22 cellular contexts compared by ENCODE assay signal in the genomic region with DNA sequence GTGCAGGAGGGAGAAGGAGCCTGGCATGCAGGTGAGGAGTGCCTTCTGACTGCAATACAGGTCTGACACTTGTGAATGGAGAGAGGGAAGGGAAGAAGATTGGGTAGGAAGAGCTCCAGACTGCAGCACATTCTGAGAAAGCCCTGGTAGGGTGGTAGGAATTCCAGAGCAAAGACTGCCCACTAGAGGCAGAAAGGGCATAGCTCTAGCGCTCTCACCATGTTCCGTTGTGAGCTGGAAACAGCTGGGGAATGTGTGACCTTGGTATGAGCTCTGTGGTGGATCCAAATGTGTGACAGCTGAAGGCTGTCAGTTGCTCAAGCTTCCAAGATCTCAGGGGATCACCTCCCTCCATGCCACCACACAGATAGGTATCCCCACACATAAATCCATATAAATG. TPM values are rescaled to one million over a fixed set of nuclear protein-coding genes. Genes with fewer than 3 reads are reported as not detected.
A peak's percentile ranks its signal among the peaks of the same experiment; 100 is the strongest.
DNase-seq lines count a peak whose midpoint lies in the region; ATAC-seq and TF ChIP-seq lines count a peak whose summit lies in the region.
"Had no signal": no experiment of that assay in that cellular context is flagged by ENCODE, and none has a peak within 500 bp of the region (broad histone marks: within the 10 kb centered on the region; RNA-seq: fewer than 3 reads in every experiment).

No MANE protein-coding gene starts in this region.

- H3K27ac Mint-ChIP-seq in osteocyte (ENCODE audit: unreplicated experiment): no peak overlapping the region
- H3K27ac Mint-ChIP-seq: activated CD8-positive, alpha-beta memory T cell treated with anti-CD3 and anti-CD28 coated beads, Interleukin-2, amount 10 ng/mL, durations not matched to agents 7 days and 5 days; CD8-positive, alpha-beta T cell; T-helper 2 cell treated with Interferon-gamma antibody and Interleukin-4, amounts not matched to agents 5 μg/mL and 100 μg/mL, for 36 hours had no signal

- H3K4me1 ChIP-seq in HCT116 (ENCODE audit: control insufficient read depth in 1 of 2, insufficient read depth in 2 of 2, low read length in 2 of 2): peaks cover 3 to 8% of the 10 kb centered on the region in 2 experiments; a peak in 2 of 4 replicates
- H3K4me1 ChIP-seq: colonic mucosa had no signal

- CTCF ChIA-PET in HCT116 (lab: Charles Lee): interaction anchor here (0.9 to 1.2 kb wide), 5 partner anchors 9 to 758 kb away, joined by 3 to 6 read pairs (median 4); no protein-coding TSS in a partner anchor

- H3K9me3 ChIP-seq in HCT116 (ENCODE audit: control insufficient read depth in 1 of 2, insufficient read depth in 1 of 2, low read depth in 1 of 2, low read length in 2 of 2): no peaks in the 10 kb centered on the region
- H3K9me3 ChIP-seq: colonic mucosa had no signal

- no TSS peak for BruUV-seq in HCT116 (replicated peaks; lab: Mats Ljungman, UMichigan)

- no peaks in the 10 kb centered on the region for H3K36me3 ChIP-seq in HCT116 (ENCODE audit: control insufficient read depth in 1 of 2, insufficient read depth in 2 of 2, low read length in 2 of 2)
- H3K36me3 ChIP-seq: colonic mucosa, gastroesophageal sphincter had no signal

- no peak overlapping the region for H3K4me3 Mint-ChIP-seq in osteocyte (ENCODE audit: unreplicated experiment)
- H3K4me3 Mint-ChIP-seq: activated CD8-positive, alpha-beta memory T cell treated with anti-CD3 and anti-CD28 coated beads, Interleukin-2, amount 10 ng/mL, durations not matched to agents 7 days and 5 days; CD8-positive, alpha-beta T cell; T-helper 2 cell treated with Interferon-gamma antibody and Interleukin-4, amounts not matched to agents 5 μg/mL and 100 μg/mL, for 36 hours had no signal

- RAD21 ChIA-PET in HCT116 (lab: Charles Lee; ENCODE audit: low non-redundant PET in 1 of 2, low total read pairs in 2 of 2, uncharacterized antibody in 2 of 2, unreplicated experiment in 2 of 2): no interaction called here

- no peak overlapping the region for H3K9ac ChIP-seq in HCT116 (ENCODE audit: low read length)

- H3K4me1 Mint-ChIP-seq in osteocyte (ENCODE audit: unreplicated experiment): peaks cover 8% of the 10 kb centered on the region

- H3K4me3 ChIP-seq in HCT116 (replicated peaks in 1 of 2; ENCODE audit: low read depth in 1 of 2, low read length in 2 of 2) (no peak overlapping the region), epithelial cell of proximal tubule (ENCODE audit: low read depth, low read length) (no peak overlapping the region)
- H3K4me3 ChIP-seq: colonic mucosa, gastroesophageal sphincter had no signal

- DNase-seq in DMS53 (lab: John Stamatoyannopoulos, UW): peak; percentile 11
- no peak for DNase-seq in DMS53 treated with DMSO at 0.1 percent for 48 hours (lab: John Stamatoyannopoulos, UW; ENCODE audit: unreplicated experiment)
- no peak for DNase-seq in HCT116 (ENCODE audit: low read depth, low spot score)
- no peak for DNase-seq in epithelial cell of proximal tubule (ENCODE audit: low read depth)
- no peak for DNase-seq in osteocyte (ENCODE audit: extremely low spot score, unreplicated experiment)
- DNase-seq in stimulated activated naive CD4-positive, alpha-beta T cell (lab: John Stamatoyannopoulos, UW): no peak
- no peak for DNase-seq in amniotic stem cell (lab: John Stamatoyannopoulos, UW)
- DNase-seq in NCI-H510A treated with DMSO at 0.1 percent for 48 hours (lab: John Stamatoyannopoulos, UW): no peak
- DNase-seq: 8988T; activated CD8-positive, alpha-beta memory T cell treated with anti-CD3 and anti-CD28 coated beads, Interleukin-2, amount 10 ng/mL, durations not matched to agents 7 days and 5 days; activated effector memory CD4-positive, alpha-beta T cell treated with Interleukin-2 at 50 U/mL for 16 hours; aorta; CD8-positive, alpha-beta T cell; colonic mucosa; NCI-H2029; NCI-H524 treated with DMSO at 0.1 percent for 48 hours; OCI-M1; posterior cingulate gyrus; small intestine had no signal

- TF ChIP-seq CTCF in HCT116 (IDR thresholded peaks at IDR 0.05 in 2 of 3, conservative IDR thresholded peaks at IDR 0.05 in 1 of 3; ENCODE audit: borderline replicate concordance in 1 of 3, insufficient read depth in 1 of 3, low read depth in 2 of 3, low read length in 2 of 3) (peak; percentile 17 to 67 (median 60); a peak in 5 of 6 replicates), epithelial cell of proximal tubule (conservative IDR thresholded peaks at IDR 0.05; ENCODE audit: low read depth, low read length) (peak; percentile 13), osteocyte (IDR thresholded peaks at IDR 0.05) (peak; percentile 31)

- intact Hi-C loops in HCT116 (cut with micrococcal nuclease): no loop called here

- H3K4me2 ChIP-seq in HCT116 (ENCODE audit: low read length): no peak overlapping the region

- no peaks in the 10 kb centered on the region for H4K20me1 ChIP-seq in HCT116 (ENCODE audit: insufficient read depth)

- H3K27ac ChIP-seq in HCT116 (ENCODE audit: low read depth, low read length): no peak overlapping the region
- H3K27ac ChIP-seq: colonic mucosa, gastroesophageal sphincter had no signal

- H3K36me3 Mint-ChIP-seq in osteocyte (ENCODE audit: unreplicated experiment): no peaks in the 10 kb centered on the region
- H3K36me3 Mint-ChIP-seq: activated CD8-positive, alpha-beta memory T cell treated with anti-CD3 and anti-CD28 coated beads, Interleukin-2, amount 10 ng/mL, durations not matched to agents 7 days and 5 days; CD8-positive, alpha-beta T cell had no signal

- H3K9me2 ChIP-seq in HCT116 (ENCODE audit: insufficient read depth): no peaks in the 10 kb centered on the region

- H3K27me3 ChIP-seq in HCT116 (ENCODE audit: insufficient read depth, low read length): peaks cover 18% of the 10 kb centered on the region; the same call in 1 of the 2 replicates

- no peaks in the 10 kb centered on the region for H3K79me2 ChIP-seq in HCT116 (ENCODE audit: insufficient read depth, low read length)

- TF ChIP-seq POLR2A in HCT116 (IDR thresholded peaks at IDR 0.05; ENCODE audit: borderline replicate concordance, extremely low read depth, insufficient read depth, insufficient read length): no peak

- 0 out of 2 replicates have a peak, but pooled peaks have one; percentile 19 for ATAC-seq in HCT116
- ATAC-seq: activated CD8-positive, alpha-beta memory T cell treated with anti-CD3 and anti-CD28 coated beads, Interleukin-2, amount 10 ng/mL, durations not matched to agents 7 days and 5 days; CD8-positive, alpha-beta T cell; gastroesophageal sphincter had no signal

- no peak overlapping the region for H2AFZ ChIP-seq in HCT116 (ENCODE audit: low read depth, low read length, poor library complexity, severe bottlenecking)

- POLR2A ChIA-PET in HCT116 (lab: Charles Lee): no interaction called here

- no peaks in the 10 kb centered on the region for H3K9me3 Mint-ChIP-seq in osteocyte (ENCODE audit: unreplicated experiment)
- H3K9me3 Mint-ChIP-seq: T-helper 2 cell treated with Interferon-gamma antibody and Interleukin-4, amounts not matched to agents 5 μg/mL and 100 μg/mL, for 36 hours had no signal

- peaks cover 62% of the 10 kb centered on the region for H3K27me3 Mint-ChIP-seq in osteocyte (ENCODE audit: unreplicated experiment)

- peak; percentile 20; the same call in 1 of the 2 replicates for TF ChIP-seq RAD21 in HCT116 (IDR thresholded peaks at IDR 0.05; ENCODE audit: low read depth)

TF ChIP-seq in HCT116, 20 proteins besides CTCF, POLR2A, EP300 and RAD21:
- TF ChIP-seq ELF1 (IDR thresholded peaks at IDR 0.05; ENCODE audit: borderline replicate concordance, low read depth): no peak

RNA-seq across cellular contexts. Expression of gene MTUS2, which starts 2.9 kb away (rescaled TPM):
- total RNA-seq in HCT116 (2021; ENCODE audit: unreplicated experiment) (0.02 TPM), epithelial cell of proximal tubule (not detected in 2 replicates), osteocyte (0.05 TPM in 1 of 2 replicates, not detected in the other)
- polyA plus RNA-seq in HCT116 (2012): 0.02 and 0.03 TPM in 2 replicates
- total RNA-seq: activated CD8-positive, alpha-beta memory T cell treated with anti-CD3 and anti-CD28 coated beads, Interleukin-2, amount 10 ng/mL, durations not matched to agents 7 days and 5 days; CD8-positive, alpha-beta T cell; endothelial cell of umbilical vein had no signal
- polyA plus RNA-seq: endothelial cell of umbilical vein had no signal
